In genomic region chr6:118544105-118544504, GRCh38 we compare ENCODE assay signal across 23 cellular contexts. TPM values are rescaled to one million over a fixed set of nuclear protein-coding genes. Genes with fewer than 3 reads are reported as not detected.
A peak's percentile ranks its signal among the peaks of the same experiment; 100 is the strongest.
DNase-seq lines count a peak whose midpoint lies in the region; ATAC-seq and TF ChIP-seq lines count a peak whose summit lies in the region.
"Had no signal": no experiment of that assay in that cellular context is flagged by ENCODE, and none has a peak within 500 bp of the region (broad histone marks: within the 10 kb centered on the region; RNA-seq: fewer than 3 reads in every experiment).

No MANE protein-coding gene starts in this region.

- WGBS in heart right ventricle, 2 donors = 30 to 35% methylated on average over 3 of the region's 3 CpGs

- H3K9me3 ChIP-seq in heart right ventricle (no peaks in the 10 kb centered on the region), tibial artery (no peaks in the 10 kb centered on the region)
- H3K9me3 ChIP-seq: BLaER1 treated with 17β-estradiol and CSF1 and Interleukin-3, amounts not matched to agents 10 nM and 100 nM; SJCRH30 had no signal

- in situ Hi-C loops in astrocyte of the spinal cord (cut with HindIII; ENCODE audit: low sequenced_read_pairs) = no loop called here

- intact Hi-C loops in heart right ventricle (cut with DNase I) (loop anchor here in 2 of 10 donors (5.0 to 10.0 kb wide), 2 partner anchors 169 to 172 kb away; no protein-coding TSS in a partner anchor), cardiac septum (cut with DNase I) (no loop called here), tibial artery (cut with DNase I; ENCODE audit: low total_unique reads) (no loop called here)

- H3K4me3 ChIP-seq in heart right ventricle (peak overlapping the region in 6 of 10 donors; percentile 7 to 18 (median 10)), astrocyte of the spinal cord (ENCODE audit: low read depth, low read length) (no peak overlapping the region), tibial artery (no peak overlapping the region)
- H3K4me3 ChIP-seq: BLaER1 treated with 17β-estradiol and CSF1 and Interleukin-3, amounts not matched to agents 10 nM and 100 nM; GM12878; SJCRH30 had no signal

- no peak for DNase-seq in heart right ventricle
- no peak for DNase-seq in cardiac septum (ENCODE audit: low spot score)
- DNase-seq in astrocyte of the spinal cord (ENCODE audit: low read depth, low spot score) = peak; percentile 23
- peak; percentile 48 to 64 for DNase-seq in lung microvascular endothelial cell (ENCODE audit: low read depth in 2 of 2)
- no peak for DNase-seq in tibial artery
- no peak for DNase-seq in NCI-H510A (lab: John Stamatoyannopoulos, UW)
- DNase-seq: 8988T; CD4-positive, alpha-beta memory T cell; DND-41; GOT3; Karpas-422; MV-4-11; NCI-H1105 treated with DMSO at 0.1 percent for 48 hours; NCI-H2029 treated with DMSO at 0.1 percent for 48 hours; NCI-H226; NCI-H524; NCI-H774; SJCRH30 had no signal

- H3K27me3 ChIP-seq in heart right ventricle (no peaks in the 10 kb centered on the region), tibial artery (no peaks in the 10 kb centered on the region)
- H3K27me3 ChIP-seq: BLaER1 treated with 17β-estradiol and CSF1 and Interleukin-3, amounts not matched to agents 10 nM and 100 nM; SJCRH30 had no signal

- TF ChIP-seq CTCF in heart right ventricle (IDR thresholded peaks at IDR 0.05) (no peak), astrocyte of the spinal cord (IDR thresholded peaks at IDR 0.05; ENCODE audit: low read depth, low read length) (no peak), tibial artery (IDR thresholded peaks at IDR 0.05) (no peak)

- ATAC-seq in heart right ventricle (no peak), GM21529 (IDR thresholded peaks at IDR 0.05; ENCODE audit: unreplicated experiment) (no peak)
- ATAC-seq: GM12878, HCT116, Panc1 had no signal

- no peaks in the 10 kb centered on the region for H3K36me3 ChIP-seq in heart right ventricle
- H3K36me3 ChIP-seq in tibial artery = no peaks in the 10 kb centered on the region
- H3K36me3 ChIP-seq: SJCRH30 had no signal

- H3K27ac ChIP-seq in heart right ventricle (peak overlapping the region; percentile 3 to 89 (median 82)), tibial artery (peak overlapping the region; percentile 82 to 84)
- H3K27ac ChIP-seq: BLaER1 treated with 17β-estradiol and CSF1 and Interleukin-3, amounts not matched to agents 10 nM and 100 nM; SJCRH30 had no signal

- H3K4me1 ChIP-seq in heart right ventricle (peaks cover 0 to 40% (median 4%) of the 10 kb centered on the region in 9 donors), tibial artery (peaks cover 0 to 73% (median 5%) of the 10 kb centered on the region in 4 donors)

RNA-seq across cellular contexts. Expression of gene PLN, which starts 4.0 kb away (rescaled TPM):
- total RNA-seq in heart right ventricle (1,000 to 10,000 TPM; 1,787 to 3,094 (median 2,650) TPM), cardiac septum (2,070 TPM), lung microvascular endothelial cell (under 0.01 TPM in 1 of 2 replicates, not detected in the other)
- polyA plus RNA-seq in heart right ventricle = 100 to 1,000 TPM; 764 to 848 TPM
- total RNA-seq: CD4-positive, alpha-beta memory T cell; GM12878 had no signal

Comparison
In these comparisons a context has a peak if more than half of its experiments do, and no peak if none do; other contexts are left out.
1. DNase-seq: peak in astrocyte of the spinal cord (single experiment) and lung microvascular endothelial cell (2 of 2); none in heart right ventricle (0 of 2), cardiac septum (single experiment), tibial artery (0 of 2) and NCI-H510A (single experiment).
2. H3K4me3 ChIP-seq: peak in heart right ventricle (6 of 10); none in astrocyte of the spinal cord (single experiment) and tibial artery (0 of 2).
3. RNA of gene PLN, which starts 4.0 kb away (total RNA-seq): 1,787 to 3,094 TPM in heart right ventricle and 2,070 TPM in cardiac septum (single experiment); under 0.01 TPM in lung microvascular endothelial cell; every median in the first group is over 1,000 times any median in the second.